ENCODE assay signal across 9 cellular contexts in genomic region chr18:48137354-48138208, GRCh38.
A peak's percentile ranks its signal among the peaks of the same experiment; 100 is the strongest.
DNase-seq lines count a peak whose midpoint lies in the region; ATAC-seq and TF ChIP-seq lines count a peak whose summit lies in the region.
"Had no signal": no experiment of that assay in that cellular context is flagged by ENCODE, and none has a peak within 500 bp of the region (broad histone marks: within the 10 kb centered on the region; RNA-seq: fewer than 3 reads in every experiment).

No MANE protein-coding gene starts in this region.

- in situ Hi-C loops in HAP-1 (cut with MboI; ENCODE audit: low sequenced_read_pairs) = no loop called here

- peaks cover 25% of the 10 kb centered on the region for H3K4me1 ChIP-seq in BLaER1
- H3K4me1 ChIP-seq in HAP-1 = no peaks in the 10 kb centered on the region

- H3K9me3 ChIP-seq in BLaER1 (no peaks in the 10 kb centered on the region), HAP-1 (no peaks in the 10 kb centered on the region)

- peak overlapping the region; percentile 96 for H3K4me2 ChIP-seq in BLaER1

- no peak for TF ChIP-seq EP300 in Ishikawa (IDR thresholded peaks at IDR 0.05; ENCODE audit: borderline replicate concordance)

- ATAC-seq in HG02973 (IDR thresholded peaks at IDR 0.05; ENCODE audit: unreplicated experiment) = no peak
- ATAC-seq in HG03378 (IDR thresholded peaks at IDR 0.05; ENCODE audit: unreplicated experiment) = no peak

- H3K27me3 ChIP-seq in BLaER1 (peaks cover 63% of the 10 kb centered on the region), HAP-1 (ENCODE audit: low read depth) (peaks cover 47% of the 10 kb centered on the region)

- no peaks in the 10 kb centered on the region for H3K36me3 ChIP-seq in BLaER1
- no peaks in the 10 kb centered on the region for H3K36me3 ChIP-seq in HAP-1 (replicated peaks)

- H4K20me1 ChIP-seq in BLaER1 = peaks cover 25% of the 10 kb centered on the region

- no peak overlapping the region for H3K27ac ChIP-seq in BLaER1
- H3K27ac ChIP-seq in coronary artery = peak overlapping the region in 1 of 2 donors; percentile 33

- TF ChIP-seq CTCF in coronary artery (IDR thresholded peaks at IDR 0.05) = no peak

- TF ChIP-seq RAD21 in Ishikawa (IDR thresholded peaks at IDR 0.05; ENCODE audit: low read depth) = no peak

- no peak overlapping the region for H3K9ac ChIP-seq in BLaER1

- H3K4me3 ChIP-seq in BLaER1 (peak overlapping the region; percentile 65), coronary artery (peak overlapping the region; percentile 78), HAP-1 (no peak overlapping the region)

- no peak for DNase-seq in coronary artery (ENCODE audit: low spot score)
- DNase-seq in myocyte (ENCODE audit: low read depth) = peak; percentile 77
- no peak for DNase-seq in GDM1 (lab: John Stamatoyannopoulos, UW)
- no peak for DNase-seq in HAP-1 (ENCODE audit: low spot score in 2 of 2)
- DNase-seq: hippocampal formation had no signal

TF ChIP-seq in Ishikawa, 13 proteins besides CTCF, POLR2A, EP300 and RAD21:
- TF ChIP-seq FOXM1 (IDR thresholded peaks at IDR 0.05; ENCODE audit: borderline replicate concordance, low read depth) (no peak), USF1 (IDR thresholded peaks at IDR 0.05) (no peak), MAX (IDR thresholded peaks at IDR 0.05) (0 out of 2 replicates have a peak, but pooled peaks have one; percentile 15), TCF12 (IDR thresholded peaks at IDR 0.05; ENCODE audit: low read depth) (no peak), YY1 (IDR thresholded peaks at IDR 0.05; ENCODE audit: low read depth) (no peak), EGR1 (IDR thresholded peaks at IDR 0.05) (no peak), REST (IDR thresholded peaks at IDR 0.05; ENCODE audit: low read depth) (no peak), CEBPB (IDR thresholded peaks at IDR 0.05) (no peak)
